In genomic region chr1:186819140-186819539, GRCh38 we compare ENCODE assay signal across 9 cellular contexts. TPM values are rescaled to one million over a fixed set of nuclear protein-coding genes. Genes with fewer than 3 reads are reported as not detected.
DNase-seq lines count a peak whose midpoint lies in the region; ATAC-seq and TF ChIP-seq lines count a peak whose summit lies in the region.
"Had no signal": no experiment of that assay in that cellular context is flagged by ENCODE, and none has a peak within 500 bp of the region (broad histone marks: within the 10 kb centered on the region; RNA-seq: fewer than 3 reads in every experiment).

No MANE protein-coding gene starts in this region.

- H3K27me3 Mint-ChIP-seq in activated T-cell treated with anti-CD3 and anti-CD28 coated beads, Interleukin-2, amount 50 U/mL, for 24 hours, result peaks cover 12% of the 10 kb centered on the region
- peaks cover 2% of the 10 kb centered on the region for H3K27me3 Mint-ChIP-seq in activated CD4-positive, alpha-beta memory T cell treated with anti-CD3 and anti-CD28 coated beads, Interleukin-2, amount 10 ng/mL, durations not matched to agents 7 days and 5 days
- peaks cover 3% of the 10 kb centered on the region in 2 donors for H3K27me3 Mint-ChIP-seq in T-cell

- no peaks in the 10 kb centered on the region for H3K36me3 Mint-ChIP-seq in activated T-cell treated with anti-CD3 and anti-CD28 coated beads, Interleukin-2, amount 50 U/mL, for 24 hours (ENCODE audit: low read depth)
- H3K36me3 Mint-ChIP-seq in activated CD4-positive, alpha-beta memory T cell treated with anti-CD3 and anti-CD28 coated beads, Interleukin-2, amount 10 ng/mL, durations not matched to agents 7 days and 5 days (ENCODE audit: low read depth), result no peaks in the 10 kb centered on the region
- no peaks in the 10 kb centered on the region for H3K36me3 Mint-ChIP-seq in T-cell

- peak; percentile 84 for DNase-seq in fibroblast of mammary gland (ENCODE audit: low read depth)
- DNase-seq in activated T-cell treated with anti-CD3 and anti-CD28 coated beads, Interleukin-2, amount 50 U/mL, for 24 hours, result no peak
- no peak for DNase-seq in activated CD4-positive, alpha-beta memory T cell treated with anti-CD3 and anti-CD28 coated beads, Interleukin-2, amount 10 ng/mL, durations not matched to agents 7 days and 5 days
- no peak for DNase-seq in T-cell
- no peak for DNase-seq in T-helper 1 cell
- DNase-seq: cerebellar nuclear complex had no signal

- TF ChIP-seq CTCF in fibroblast of mammary gland (conservative IDR thresholded peaks at IDR 0.05; ENCODE audit: control insufficient read depth, insufficient read depth, low read depth, low read length), result no peak

- no peaks in the 10 kb centered on the region for H3K9me3 Mint-ChIP-seq in activated T-cell treated with anti-CD3 and anti-CD28 coated beads, Interleukin-2, amount 50 U/mL, for 24 hours
- no peaks in the 10 kb centered on the region for H3K9me3 Mint-ChIP-seq in activated CD4-positive, alpha-beta memory T cell treated with anti-CD3 and anti-CD28 coated beads, Interleukin-2, amount 10 ng/mL, durations not matched to agents 7 days and 5 days
- H3K9me3 Mint-ChIP-seq in T-cell, result no peaks in the 10 kb centered on the region

- H3K27ac Mint-ChIP-seq in activated T-cell treated with anti-CD3 and anti-CD28 coated beads, Interleukin-2, amount 50 U/mL, for 24 hours, result no peak overlapping the region
- no peak overlapping the region for H3K27ac Mint-ChIP-seq in activated CD4-positive, alpha-beta memory T cell treated with anti-CD3 and anti-CD28 coated beads, Interleukin-2, amount 10 ng/mL, durations not matched to agents 7 days and 5 days
- H3K27ac Mint-ChIP-seq in T-cell, result no peak overlapping the region

- ATAC-seq in GM18499 (IDR thresholded peaks at IDR 0.05; ENCODE audit: insufficient read depth, unreplicated experiment) (peak; percentile 78), GM21786 (IDR thresholded peaks at IDR 0.05; ENCODE audit: unreplicated experiment) (peak; percentile 71), HG03571 (IDR thresholded peaks at IDR 0.05; ENCODE audit: unreplicated experiment) (peak; percentile 64), T-cell (replicated peaks in 1 of 4) (no peak)

- no peak overlapping the region for H3K4me3 Mint-ChIP-seq in activated T-cell treated with anti-CD3 and anti-CD28 coated beads, Interleukin-2, amount 50 U/mL, for 24 hours
- H3K4me3 Mint-ChIP-seq in activated CD4-positive, alpha-beta memory T cell treated with anti-CD3 and anti-CD28 coated beads, Interleukin-2, amount 10 ng/mL, durations not matched to agents 7 days and 5 days, result no peak overlapping the region
- no peak overlapping the region for H3K4me3 Mint-ChIP-seq in T-cell

- CTCF ChIA-PET in activated CD4-positive, alpha-beta memory T cell treated with anti-CD3 and anti-CD28 coated beads, Interleukin-2, amount 10 ng/mL, durations not matched to agents 7 days and 5 days (lab: Charles Lee), result no interaction called here
- CTCF ChIA-PET in T-cell (lab: Charles Lee), result no interaction called here

- no peaks in the 10 kb centered on the region for H3K4me1 Mint-ChIP-seq in activated T-cell treated with anti-CD3 and anti-CD28 coated beads, Interleukin-2, amount 50 U/mL, for 24 hours (ENCODE audit: low read depth)
- H3K4me1 Mint-ChIP-seq in activated CD4-positive, alpha-beta memory T cell treated with anti-CD3 and anti-CD28 coated beads, Interleukin-2, amount 10 ng/mL, durations not matched to agents 7 days and 5 days, result no peaks in the 10 kb centered on the region
- no peaks in the 10 kb centered on the region for H3K4me1 Mint-ChIP-seq in T-cell

- POLR2A ChIA-PET in activated CD4-positive, alpha-beta memory T cell treated with anti-CD3 and anti-CD28 coated beads, Interleukin-2, amount 10 ng/mL, durations not matched to agents 7 days and 5 days (lab: Charles Lee), result no interaction called here
- POLR2A ChIA-PET in T-cell (lab: Charles Lee), result no interaction called here

- H3K4me3 ChIP-seq in fibroblast of mammary gland (ENCODE audit: control insufficient read depth, low read depth, low read length), result no peak overlapping the region

RNA-seq across cellular contexts. Expression of gene PLA2G4A, which starts 9.6 kb away (rescaled TPM):
- under 1 TPM; 0.13 to 0.20 TPM for total RNA-seq in activated CD4-positive, alpha-beta memory T cell treated with anti-CD3 and anti-CD28 coated beads, Interleukin-2, amount 10 ng/mL, durations not matched to agents 7 days and 5 days
- under 1 TPM in 1 of 5 donors, not detected in 4; 0.35 TPM for total RNA-seq in T-cell

Comparison
In these comparisons a context has a peak if more than half of its experiments do, and no peak if none do; other contexts are left out.
1. ATAC-seq: peak in GM18499 (single experiment), GM21786 (single experiment) and HG03571 (single experiment); none in T-cell (0 of 4).